In genomic region chr6:6556738-6557503, GRCh38 we compare ENCODE assay signal across 8 cellular contexts. TPM values are rescaled to one million over a fixed set of nuclear protein-coding genes. Genes with fewer than 3 reads are reported as not detected.
DNase-seq lines count a peak whose midpoint lies in the region; ATAC-seq, FAIRE-seq and TF ChIP-seq lines count a peak whose summit lies in the region.

No MANE protein-coding gene starts in this region.

- no peaks in the 10 kb centered on the region for H3K9me3 ChIP-seq in CD4-positive, CD25-positive, alpha-beta regulatory T cell (ENCODE audit: control insufficient read depth in 2 of 2, low read length in 2 of 2)
- no peaks in the 10 kb centered on the region for H3K9me3 ChIP-seq in endothelial cell of umbilical vein (replicated peaks; ENCODE audit: control insufficient read depth, insufficient read depth, low read length)

- ATAC-seq in CD4-positive, CD25-positive, alpha-beta regulatory T cell (ENCODE audit: low read depth in 2 of 2): no peak
- ATAC-seq in GM19351 (IDR thresholded peaks at IDR 0.05; ENCODE audit: unreplicated experiment) (peak; percentile 43), natural killer cell (peak in 2 of 3 donors; percentile 44 to 66), GM21526 (IDR thresholded peaks at IDR 0.05; ENCODE audit: low FRiP score, unreplicated experiment) (no peak)

- DNase-seq in CD4-positive, CD25-positive, alpha-beta regulatory T cell: peak in 2 of 3 donors; percentile 34 to 36
- peak; percentile 61 for DNase-seq in NCI-H2029 (lab: John Stamatoyannopoulos, UW)
- DNase-seq in activated CD4-positive, alpha-beta T cell treated with anti-CD3 and anti-CD28 coated beads for 4 hours: peak; percentile 16 to 45
- DNase-seq in endothelial cell of umbilical vein (ENCODE audit: low read depth, low spot score): peak; percentile 44
- no peak for DNase-seq in natural killer cell
- DNase-seq in NCI-H226: no peak

- H3K36me3 ChIP-seq in CD4-positive, CD25-positive, alpha-beta regulatory T cell (ENCODE audit: control insufficient read depth, insufficient read depth, low read length): no peaks in the 10 kb centered on the region
- no peaks in the 10 kb centered on the region for H3K36me3 ChIP-seq in endothelial cell of umbilical vein (ENCODE audit: control insufficient read depth in 2 of 2, extremely low read depth in 1 of 2, insufficient read depth in 2 of 2, low read length in 2 of 2)

- no peak for TF ChIP-seq POLR2A in endothelial cell of umbilical vein (IDR thresholded peaks at IDR 0.05; ENCODE audit: low read depth, low read length)

- H3K4me1 Mint-ChIP-seq in CD4-positive, CD25-positive, alpha-beta regulatory T cell: peaks cover 0 to 12% (median 4%) of the 10 kb centered on the region in 4 donors
- peaks cover 0 to 10% of the 10 kb centered on the region in 2 donors for H3K4me1 Mint-ChIP-seq in natural killer cell

- no peak overlapping the region for H3K9ac ChIP-seq in endothelial cell of umbilical vein (replicated peaks; ENCODE audit: extremely low read depth, insufficient read depth, low read length)

- POLR2A ChIA-PET in endothelial cell of umbilical vein (lab: Charles Lee): no interaction called here

- intact Hi-C loops in endothelial cell of umbilical vein (cut with micrococcal nuclease): loop anchor here (1.0 to 5.0 kb wide), 4 partner anchors 100 to 1058 kb away; no protein-coding TSS in a partner anchor
- intact Hi-C loops in natural killer cell (cut with micrococcal nuclease): no loop called here

- no TSS peak for BruUV-seq in endothelial cell of umbilical vein (replicated peaks; lab: Mats Ljungman, UMichigan)

- H3K27me3 Mint-ChIP-seq in CD4-positive, CD25-positive, alpha-beta regulatory T cell: peaks cover 5% of the 10 kb centered on the region
- peaks cover 12 to 14% of the 10 kb centered on the region in 2 donors for H3K27me3 Mint-ChIP-seq in natural killer cell (ENCODE audit: low read depth in 2 of 2)

- no peaks in the 10 kb centered on the region for H3K4me1 ChIP-seq in CD4-positive, CD25-positive, alpha-beta regulatory T cell (ENCODE audit: control insufficient read depth, insufficient read depth, low read length, poor library complexity, severe bottlenecking)
- no peaks in the 10 kb centered on the region for H3K4me1 ChIP-seq in endothelial cell of umbilical vein (ENCODE audit: control insufficient read depth, extremely low read depth, insufficient read depth, low read length)

- peak overlapping the region in 1 of 3 donors; percentile 38 for H3K27ac Mint-ChIP-seq in CD4-positive, CD25-positive, alpha-beta regulatory T cell
- no peak overlapping the region for H3K27ac Mint-ChIP-seq in natural killer cell

- H3K27ac ChIP-seq in CD4-positive, CD25-positive, alpha-beta regulatory T cell (ENCODE audit: insufficient read depth, low read length, poor library complexity, severe bottlenecking): no peak overlapping the region
- H3K27ac ChIP-seq in endothelial cell of umbilical vein (ENCODE audit: insufficient read depth, low read depth, low read length): no peak overlapping the region

- no peak overlapping the region for H3K4me3 ChIP-seq in CD4-positive, CD25-positive, alpha-beta regulatory T cell (ENCODE audit: low read depth, low read length)
- no peak overlapping the region for H3K4me3 ChIP-seq in endothelial cell of umbilical vein (replicated peaks in 1 of 3; ENCODE audit: insufficient read depth in 1 of 3, low read depth in 1 of 3, low read length in 3 of 3)

- H2AFZ ChIP-seq in endothelial cell of umbilical vein (ENCODE audit: low read depth, low read length): no peak overlapping the region

- TF ChIP-seq CTCF in endothelial cell of umbilical vein (IDR thresholded peaks at IDR 0.05; ENCODE audit: extremely low read depth in 1 of 2, insufficient read depth in 1 of 2, low read depth in 1 of 2, low read length in 2 of 2) (peak; percentile 84 to 89), natural killer cell (IDR thresholded peaks at IDR 0.05) (peak; percentile 69)

- H3K27me3 ChIP-seq in CD4-positive, CD25-positive, alpha-beta regulatory T cell (ENCODE audit: control insufficient read depth, insufficient read depth, low read length): peaks cover 2% of the 10 kb centered on the region
- no peaks in the 10 kb centered on the region for H3K27me3 ChIP-seq in endothelial cell of umbilical vein (ENCODE audit: control insufficient read depth in 2 of 2, insufficient read depth in 2 of 2, low read length in 2 of 2)

- no peak overlapping the region for H3K4me2 ChIP-seq in endothelial cell of umbilical vein (ENCODE audit: insufficient read depth, low read length)

- no peaks in the 10 kb centered on the region for H3K79me2 ChIP-seq in endothelial cell of umbilical vein (ENCODE audit: control insufficient read depth, insufficient read depth, low read length)

- FAIRE-seq in endothelial cell of umbilical vein (lab: Jason Lieb, UNC): peak; percentile 55

- CTCF ChIA-PET in endothelial cell of umbilical vein (lab: Charles Lee): interaction anchor here (0.6 to 3.8 kb wide), 8 partner anchors 10 to 1134 kb away, joined by 3 to 36 read pairs (median 3); no protein-coding TSS in a partner anchor

- H3K9me3 Mint-ChIP-seq in CD4-positive, CD25-positive, alpha-beta regulatory T cell: peaks cover 0 to 3% (median 0%) of the 10 kb centered on the region in 7 donors
- no peaks in the 10 kb centered on the region for H3K9me3 Mint-ChIP-seq in natural killer cell

- H3K4me3 Mint-ChIP-seq in CD4-positive, CD25-positive, alpha-beta regulatory T cell: no peak overlapping the region
- no peak overlapping the region for H3K4me3 Mint-ChIP-seq in natural killer cell

- H3K9me1 ChIP-seq in endothelial cell of umbilical vein (replicated peaks; ENCODE audit: control insufficient read depth, extremely low read depth, insufficient read depth, low read length): no peaks in the 10 kb centered on the region

- peaks cover 3% of the 10 kb centered on the region for H3K36me3 Mint-ChIP-seq in CD4-positive, CD25-positive, alpha-beta regulatory T cell
- no peaks in the 10 kb centered on the region for H3K36me3 Mint-ChIP-seq in natural killer cell

- no peaks in the 10 kb centered on the region for H4K20me1 ChIP-seq in endothelial cell of umbilical vein (replicated peaks; ENCODE audit: control insufficient read depth, extremely low read depth, insufficient read depth, low read length)

- dilution Hi-C loops in endothelial cell of umbilical vein (cut with MboI; ENCODE audit: extremely low pct_ligation_motif_present, low sequenced_read_pairs): no loop called here

TF ChIP-seq in endothelial cell of umbilical vein, 7 proteins besides CTCF, POLR2A, EP300 and RAD21:
- no peak for TF ChIP-seq POLR2AphosphoS5 (IDR thresholded peaks at IDR 0.05; ENCODE audit: insufficient read depth, low read depth, low read length)
- TF ChIP-seq GATA2 (IDR thresholded peaks at IDR 0.05; ENCODE audit: insufficient read depth, insufficient read length, low read depth, low read length): no peak
- no peak for TF ChIP-seq FOS (IDR thresholded peaks at IDR 0.05; ENCODE audit: borderline replicate concordance, insufficient read depth, low read length)
- no peak for TF ChIP-seq JUN (IDR thresholded peaks at IDR 0.05; ENCODE audit: borderline replicate concordance, insufficient read depth, insufficient read length, low read depth)
- no peak for TF ChIP-seq MAX (IDR thresholded peaks at IDR 0.05; ENCODE audit: insufficient read depth, insufficient read length)
- no peak for TF ChIP-seq MYC (IDR thresholded peaks at IDR 0.05; ENCODE audit: low read depth, low read length)
- no peak for TF ChIP-seq EZH2 (IDR thresholded peaks at IDR 0.05; ENCODE audit: borderline replicate concordance, low read depth, low read length, severe bottlenecking)

RNA-seq across cellular contexts. Expression of gene LY86, which starts 31.6 kb away (rescaled TPM):
- total RNA-seq in CD4-positive, CD25-positive, alpha-beta regulatory T cell: not detected
- polyA plus RNA-seq in CD4-positive, CD25-positive, alpha-beta regulatory T cell: 1 to 10 TPM in 3 of 4 donors, under 1 TPM in 1; 0.31 to 3.1 (median 1.4) TPM
- total RNA-seq in endothelial cell of umbilical vein: not detected in 2 replicates
- polyA plus RNA-seq in endothelial cell of umbilical vein: not detected in 2 replicates
- polyA plus RNA-seq in endothelial cell of umbilical vein (2011; cell fraction: cytosol; rRNA removed): not detected in 2 replicates
- not detected in 2 replicates for polyA plus RNA-seq in endothelial cell of umbilical vein (2011; cell fraction: nucleus; rRNA removed)
- not detected in 2 replicates for polyA plus RNA-seq in endothelial cell of umbilical vein (2012)
- polyA minus RNA-seq in endothelial cell of umbilical vein: not detected in 2 replicates
- polyA minus RNA-seq in endothelial cell of umbilical vein (2011; cell fraction: cytosol; rRNA and poly(A)+ RNA removed): not detected
- polyA minus RNA-seq in endothelial cell of umbilical vein (2011; cell fraction: nucleus; rRNA and poly(A)+ RNA removed): not detected in 2 replicates
- 1 to 10 TPM; 2.0 to 5.1 (median 2.2) TPM for total RNA-seq in natural killer cell

Comparison
In these comparisons a context has a peak if more than half of its experiments do, and no peak if none do; other contexts are left out.
1. ATAC-seq: peak in GM19351 (single experiment) and natural killer cell (2 of 3); none in CD4-positive, CD25-positive, alpha-beta regulatory T cell (0 of 2) and GM21526 (single experiment).
2. DNase-seq: peak in CD4-positive, CD25-positive, alpha-beta regulatory T cell (2 of 3), NCI-H2029 (single experiment), activated CD4-positive, alpha-beta T cell treated with anti-CD3 and anti-CD28 coated beads for 4 hours (2 of 2) and endothelial cell of umbilical vein (single experiment); none in natural killer cell (single experiment) and NCI-H226 (single experiment).